ENCODE assay signal across 8 cellular contexts in the genomic region with DNA sequence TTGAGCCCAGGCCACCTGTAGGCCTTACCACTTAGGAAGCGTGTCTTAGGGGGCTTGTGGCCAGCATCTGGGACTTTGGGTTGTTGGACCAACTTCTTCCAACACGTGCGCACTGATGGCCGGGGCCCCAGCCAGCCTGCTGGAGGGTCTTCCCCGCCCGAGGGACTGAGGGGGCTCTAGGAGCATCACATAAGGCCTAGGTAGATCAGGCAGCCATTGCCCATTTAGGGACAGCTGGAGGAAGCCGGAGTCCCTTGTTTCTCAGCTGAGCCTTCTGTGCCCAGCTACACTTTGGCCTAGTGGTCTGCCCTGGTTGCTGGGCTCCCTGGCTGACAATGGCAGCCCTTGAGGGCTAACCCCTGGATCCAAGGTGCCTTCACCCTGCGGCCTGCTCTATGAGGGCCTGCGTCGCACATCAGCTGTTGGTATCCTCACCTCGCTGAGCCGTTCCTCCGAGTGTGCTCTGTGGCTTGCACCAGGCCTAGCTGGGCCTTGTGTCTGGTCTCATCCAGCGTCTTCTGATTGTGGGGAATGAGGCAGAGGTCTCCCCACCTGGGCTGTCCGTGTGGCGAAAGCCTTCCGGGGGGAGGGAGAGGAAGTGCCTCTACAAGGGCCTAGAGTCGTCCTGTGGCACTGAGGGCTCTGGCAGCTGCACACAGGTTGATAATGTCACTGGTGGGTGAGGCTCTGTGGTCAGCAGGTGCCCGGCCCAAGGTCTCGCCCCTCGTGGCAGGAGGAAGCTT. TPM values are rescaled to one million over a fixed set of nuclear protein-coding genes. Genes with fewer than 3 reads are reported as not detected.
DNase-seq lines count a peak whose midpoint lies in the region; TF ChIP-seq lines count a peak whose summit lies in the region.

No MANE protein-coding gene starts in this region.

- DNase-seq in CD8-positive, alpha-beta memory T cell = no peak
- DNase-seq in OCI-LY7 (ENCODE audit: low spot score) (no peak), epithelial cell of esophagus (ENCODE audit: low read depth) (no peak), osteocyte (ENCODE audit: extremely low spot score, unreplicated experiment) (no peak), mucosa of gallbladder (ENCODE audit: low spot score) (no peak), SW 1271 (lab: John Stamatoyannopoulos, UW) (no peak), G401 (ENCODE audit: low spot score) (no peak), DMS 273 treated with DMSO at 0.1 percent for 48 hours (lab: John Stamatoyannopoulos, UW) (no peak)

- peaks cover 14% of the 10 kb centered on the region for H3K4me1 ChIP-seq in CD8-positive, alpha-beta memory T cell (ENCODE audit: insufficient read depth, low read length)
- peaks cover 14% of the 10 kb centered on the region for H3K4me1 ChIP-seq in OCI-LY7 (ENCODE audit: insufficient read depth, low read length, poor library complexity, severe bottlenecking)

- no peaks in the 10 kb centered on the region for H3K36me3 ChIP-seq in CD8-positive, alpha-beta memory T cell (ENCODE audit: insufficient read depth, low read length)
- no peaks in the 10 kb centered on the region for H3K36me3 ChIP-seq in OCI-LY7 (ENCODE audit: insufficient read depth, low read length)

- peaks cover 29 to 59% (median 33%) of the 10 kb centered on the region in 3 donors for H3K4me1 Mint-ChIP-seq in CD8-positive, alpha-beta memory T cell
- peaks cover 51% of the 10 kb centered on the region for H3K4me1 Mint-ChIP-seq in osteocyte (ENCODE audit: unreplicated experiment)

- no peaks in the 10 kb centered on the region for H3K9me3 Mint-ChIP-seq in CD8-positive, alpha-beta memory T cell
- H3K9me3 Mint-ChIP-seq in osteocyte (ENCODE audit: unreplicated experiment) = peaks cover 5% of the 10 kb centered on the region

- H3K4me2 ChIP-seq in OCI-LY7 (ENCODE audit: low read length) = peak overlapping the region; percentile 84

- no peak for TF ChIP-seq CTCF in OCI-LY7 (conservative IDR thresholded peaks at IDR 0.05; ENCODE audit: low read length)
- no peak for TF ChIP-seq CTCF in epithelial cell of esophagus (IDR thresholded peaks at IDR 0.05; ENCODE audit: insufficient read depth, low read depth, low read length, missing control alignments)
- TF ChIP-seq CTCF in osteocyte (IDR thresholded peaks at IDR 0.05) = no peak

- H3K4me3 ChIP-seq in CD8-positive, alpha-beta memory T cell (ENCODE audit: low read length) = peak overlapping the region; percentile 37
- H3K4me3 ChIP-seq in OCI-LY7 (ENCODE audit: low read depth, low read length, poor library complexity, severe bottlenecking) (peak overlapping the region; percentile 93), epithelial cell of esophagus (ENCODE audit: low read length) (peak overlapping the region; percentile 20)

- CTCF ChIA-PET in CD8-positive, alpha-beta memory T cell (lab: Charles Lee) = interaction anchor here (1.1 to 1.3 kb wide), 3 partner anchors 24 to 189 kb away, joined by 3 to 5 read pairs (median 3); no protein-coding TSS in a partner anchor
- CTCF ChIA-PET in OCI-LY7 (lab: Charles Lee; ENCODE audit: unreplicated experiment) = interaction anchor here (2.1 kb wide), 1 partner anchor 22 kb away, joined by 8 read pairs; a partner anchor contains a TSS

- H3K27ac Mint-ChIP-seq in CD8-positive, alpha-beta memory T cell = peak overlapping the region; percentile 60 to 93 (median 88)
- H3K27ac Mint-ChIP-seq in osteocyte (ENCODE audit: unreplicated experiment) = no peak overlapping the region

- H3K27me3 ChIP-seq in CD8-positive, alpha-beta memory T cell (ENCODE audit: insufficient read depth, low read length, poor library complexity, severe bottlenecking) = no peaks in the 10 kb centered on the region

- intact Hi-C loops in OCI-LY7 (cut with micrococcal nuclease; ENCODE audit: unreplicated experiment) = no loop called here

- H3K4me3 Mint-ChIP-seq in CD8-positive, alpha-beta memory T cell = peak overlapping the region; percentile 88 to 97 (median 91)
- peak overlapping the region; percentile 61 for H3K4me3 Mint-ChIP-seq in osteocyte (ENCODE audit: unreplicated experiment)

- BruUV-seq in OCI-LY7 (replicated peaks; lab: Mats Ljungman, UMichigan) = no TSS peak

- no peaks in the 10 kb centered on the region for H3K9me3 ChIP-seq in CD8-positive, alpha-beta memory T cell (ENCODE audit: low read length)
- H3K9me3 ChIP-seq in OCI-LY7 (ENCODE audit: low read length) = peaks cover 5% of the 10 kb centered on the region; the same call in 1 of the 2 replicates

- H2AFZ ChIP-seq in OCI-LY7 (ENCODE audit: low read length) = no peak overlapping the region

- peaks cover 0 to 17% (median 0%) of the 10 kb centered on the region in 3 donors for H3K36me3 Mint-ChIP-seq in CD8-positive, alpha-beta memory T cell
- H3K36me3 Mint-ChIP-seq in osteocyte (ENCODE audit: unreplicated experiment) = peaks cover 6% of the 10 kb centered on the region

- H3K9me2 ChIP-seq in OCI-LY7 (ENCODE audit: insufficient read depth, low read length) = no peaks in the 10 kb centered on the region

- POLR2A ChIA-PET in CD8-positive, alpha-beta memory T cell (lab: Charles Lee) = no interaction called here
- POLR2A ChIA-PET in OCI-LY7 (lab: Charles Lee) = no interaction called here

- in situ Hi-C loops in G401 (cut with HindIII; ENCODE audit: low sequenced_read_pairs) = no loop called here

- peak overlapping the region; percentile 95 for H3K27ac ChIP-seq in CD8-positive, alpha-beta memory T cell (ENCODE audit: low read depth, low read length)
- H3K27ac ChIP-seq in OCI-LY7 (ENCODE audit: low read depth, low read length, poor library complexity, severe bottlenecking) = no peak overlapping the region

- H3K27me3 Mint-ChIP-seq in CD8-positive, alpha-beta memory T cell = no peaks in the 10 kb centered on the region
- no peaks in the 10 kb centered on the region for H3K27me3 Mint-ChIP-seq in osteocyte (ENCODE audit: unreplicated experiment)

- 0 out of 2 replicates have a peak, but pooled peaks cover 6% of the 10 kb centered on the region for H4K20me1 ChIP-seq in OCI-LY7 (ENCODE audit: insufficient read depth, low read length)

- peaks cover 12% of the 10 kb centered on the region; the same call in 1 of the 2 replicates for H3K79me2 ChIP-seq in OCI-LY7 (ENCODE audit: insufficient read depth, low read depth, low read length)

RNA-seq across cellular contexts. Expression of a gene that starts 1.3 kb away (rescaled TPM):
- 10 to 100 TPM; 61.7 to 69.7 TPM for total RNA-seq in CD8-positive, alpha-beta memory T cell
- 87.4 TPM for polyA plus RNA-seq in CD8-positive, alpha-beta memory T cell
- total RNA-seq in OCI-LY7 (2014; rRNA removed; shearing (Covaris generic)) = 24.5 and 28.1 TPM in 2 replicates
- total RNA-seq in OCI-LY7 (2022) (84.9 and 96.8 TPM in 2 replicates), osteocyte (126 and 130 TPM in 2 replicates), mucosa of gallbladder (170 TPM)
- total RNA-seq in G401 (2014; rRNA removed; shearing (Covaris generic)) = 30.4 and 39.1 TPM in 2 replicates

RNA-seq across cellular contexts. Expression of a gene that starts 21.7 kb away (rescaled TPM):
- 10 to 100 TPM; 13.1 to 14.1 TPM for total RNA-seq in CD8-positive, alpha-beta memory T cell
- polyA plus RNA-seq in CD8-positive, alpha-beta memory T cell = 51.0 TPM
- total RNA-seq in OCI-LY7 (2014; rRNA removed; shearing (Covaris generic)) = 8.1 and 14.1 TPM in 2 replicates
- 12.1 and 12.4 TPM in 2 replicates for total RNA-seq in OCI-LY7 (2022)
- 45.0 and 50.6 TPM in 2 replicates for total RNA-seq in osteocyte
- 45.8 TPM for total RNA-seq in mucosa of gallbladder
- total RNA-seq in G401 (2014; rRNA removed; shearing (Covaris generic)) = 45.4 and 49.0 TPM in 2 replicates

RNA-seq across cellular contexts. Expression of a gene that starts 27.5 kb away (rescaled TPM):
- total RNA-seq in CD8-positive, alpha-beta memory T cell = not detected
- 0.28 TPM for polyA plus RNA-seq in CD8-positive, alpha-beta memory T cell
- not detected in 2 replicates for total RNA-seq in OCI-LY7 (2014; rRNA removed; shearing (Covaris generic))
- total RNA-seq in OCI-LY7 (2022) (not detected in 2 replicates), osteocyte (6.5 and 8.6 TPM in 2 replicates), mucosa of gallbladder (5.3 TPM)
- 2.2 and 8.4 TPM in 2 replicates for total RNA-seq in G401 (2014; rRNA removed; shearing (Covaris generic))

RNA-seq across cellular contexts. Expression of a gene that starts 48.4 kb away (rescaled TPM):
- 1 to 10 TPM in 1 of 2 experiments, under 1 TPM in 1; 0.97 to 1.1 TPM for total RNA-seq in CD8-positive, alpha-beta memory T cell
- polyA plus RNA-seq in CD8-positive, alpha-beta memory T cell = 3.6 TPM
- 0.22 TPM in 1 of 2 replicates, not detected in the other for total RNA-seq in OCI-LY7 (2014; rRNA removed; shearing (Covaris generic))
- 0.11 and 0.57 TPM in 2 replicates for total RNA-seq in OCI-LY7 (2022)
- total RNA-seq in osteocyte = 0.30 TPM in 1 of 2 replicates, not detected in the other
- 7.7 TPM for total RNA-seq in mucosa of gallbladder
- 0.81 and 1.2 TPM in 2 replicates for total RNA-seq in G401 (2014; rRNA removed; shearing (Covaris generic))

RNA-seq across cellular contexts. Expression of a gene that starts 53.3 kb away (rescaled TPM):
- total RNA-seq in CD8-positive, alpha-beta memory T cell = 100 to 1,000 TPM; 336 to 338 TPM
- polyA plus RNA-seq in CD8-positive, alpha-beta memory T cell = 311 TPM
- total RNA-seq in OCI-LY7 (2014; rRNA removed; shearing (Covaris generic)) = 90.0 and 111 TPM in 2 replicates
- 264 and 280 TPM in 2 replicates for total RNA-seq in OCI-LY7 (2022)
- 154 and 156 TPM in 2 replicates for total RNA-seq in osteocyte
- total RNA-seq in mucosa of gallbladder = 152 TPM
- 101 and 123 TPM in 2 replicates for total RNA-seq in G401 (2014; rRNA removed; shearing (Covaris generic))

Comparison
In these comparisons a context has a peak if more than half of its experiments do, and no peak if none do; other contexts are left out.
1. H3K4me3 ChIP-seq: peak in every context shown above with its lines; median percentile 93 in OCI-LY7; 37 in CD8-positive, alpha-beta memory T cell; 20 in epithelial cell of esophagus.